Comparison of ENCODE assay signal across 1 cellular context in genomic region chr17:44543905-44544523, GRCh38.
TF ChIP-seq lines count a peak whose summit lies in the region.

No MANE protein-coding gene starts in this region.

TF ChIP-seq in K562, 482 proteins besides CTCF, POLR2A, EP300 and RAD21 (continued from another document):
- no peak for TF ChIP-seq ZNF511 (CRISPR knock-in tag; IDR thresholded peaks at IDR 0.05)
- TF ChIP-seq CUX1 (CRISPR knock-in tag; IDR thresholded peaks at IDR 0.05) = no peak
- no peak for TF ChIP-seq ZBTB49 (CRISPR knock-in tag; IDR thresholded peaks at IDR 0.05; ENCODE audit: borderline replicate concordance)
- TF ChIP-seq PTBP1 (IDR thresholded peaks at IDR 0.05; ENCODE audit: low read depth, low read length) = 0 out of 2 replicates have a peak, but pooled peaks have one; percentile 51
TF ChIP-seq in K562: peak in this region for 41.
